ENCODE assay signal across 13 cellular contexts in genomic region chr15:81098884-81099601, GRCh38. TPM values are rescaled to one million over a fixed set of nuclear protein-coding genes. Genes with fewer than 3 reads are reported as not detected.
DNase-seq lines count a peak whose midpoint lies in the region; ATAC-seq and TF ChIP-seq lines count a peak whose summit lies in the region.
"Had no signal": no experiment of that assay in that cellular context is flagged by ENCODE, and none has a peak within 500 bp of the region (broad histone marks: within the 10 kb centered on the region; RNA-seq: fewer than 3 reads in every experiment).

No MANE protein-coding gene starts in this region.

- no peaks in the 10 kb centered on the region for H3K9me2 ChIP-seq in SK-N-SH

- CTCF ChIA-PET in SK-N-SH (lab: Yijun Ruan, JAX) = interaction anchor here (0.8 to 20.1 kb wide), 3 partner anchors 57 to 175 kb away, joined by 3 to 451 read pairs (median 8); no protein-coding TSS in a partner anchor

- H2AFZ ChIP-seq in SK-N-SH (ENCODE audit: low read depth) = no peak overlapping the region

- peaks cover 0 to 29% of the 10 kb centered on the region in 2 donors for H3K4me1 ChIP-seq in left lung
- no peaks in the 10 kb centered on the region for H3K4me1 ChIP-seq in SK-N-SH (ENCODE audit: control insufficient read depth in 1 of 2, insufficient read depth in 2 of 2, low read depth in 1 of 2, low read length in 1 of 2)

- no peak for TF ChIP-seq EP300 in SK-N-SH (IDR thresholded peaks at IDR 0.05; ENCODE audit: borderline replicate concordance in 1 of 2, low read depth in 1 of 2, low read length in 1 of 2)

- no peak overlapping the region for H3K9ac ChIP-seq in SK-N-SH

- ATAC-seq in left lung (peak; percentile 64), GM21367 (IDR thresholded peaks at IDR 0.05; ENCODE audit: unreplicated experiment) (no peak)
- ATAC-seq in stimulated activated effector memory CD8-positive, alpha-beta T cell treated with anti-CD3 and anti-CD28 coated beads, Interleukin-12 subunit alpha, Interleukin-12 subunit beta, amount 100 ng/mL, for 72 hours = no peak

- 64% methylated on average over 12 of the region's 12 CpGs for WGBS in SK-N-SH (ENCODE audit: low lambda C conversion rate)

- no peak for TF ChIP-seq RAD21 in SK-N-SH (IDR thresholded peaks at IDR 0.05; ENCODE audit: low read length)

- H3K27me3 ChIP-seq in left lung (peaks cover 0 to 4% of the 10 kb centered on the region in 2 donors), SK-N-SH (ENCODE audit: insufficient read depth) (no peaks in the 10 kb centered on the region)

- no peaks in the 10 kb centered on the region for H3K79me2 ChIP-seq in SK-N-SH (ENCODE audit: insufficient read depth)

- TF ChIP-seq CTCF in AG10803 (conservative IDR thresholded peaks at IDR 0.05; ENCODE audit: low read length) (no peak), left lung (IDR thresholded peaks at IDR 0.05) (no peak), SK-N-SH (IDR thresholded peaks at IDR 0.05) (no peak)

- peak overlapping the region; percentile 78 for H3K27ac Mint-ChIP-seq in dendritic cell treated with granulocyte-macrophage colony-stimulating factor and Interleukin-4, amounts not matched to agents 40 ng/mL and 50 ng/mL, for 4 days
- no peak overlapping the region for H3K27ac Mint-ChIP-seq in stimulated activated effector memory CD8-positive, alpha-beta T cell treated with anti-CD3 and anti-CD28 coated beads, Interleukin-12 subunit alpha, Interleukin-12 subunit beta, amount 100 ng/mL, for 72 hours

- H3K27ac ChIP-seq in left lung (peak overlapping the region in 1 of 2 donors; percentile 69), SK-N-SH (ENCODE audit: low read depth in 2 of 2, low read length in 1 of 2) (no peak overlapping the region)
- H3K27ac ChIP-seq: cardiac muscle cell had no signal

- POLR2A ChIA-PET in SK-N-SH (lab: Yijun Ruan, JAX) = no interaction called here

- peaks cover 64% of the 10 kb centered on the region for H3K27me3 Mint-ChIP-seq in dendritic cell treated with granulocyte-macrophage colony-stimulating factor and Interleukin-4, amounts not matched to agents 40 ng/mL and 50 ng/mL, for 4 days

- no peaks in the 10 kb centered on the region for H3K9me3 ChIP-seq in left lung
- no peaks in the 10 kb centered on the region for H3K9me3 ChIP-seq in SK-N-SH

- no peaks in the 10 kb centered on the region for H3K9me3 Mint-ChIP-seq in dendritic cell treated with granulocyte-macrophage colony-stimulating factor and Interleukin-4, amounts not matched to agents 40 ng/mL and 50 ng/mL, for 4 days
- H3K9me3 Mint-ChIP-seq in stimulated activated effector memory CD8-positive, alpha-beta T cell treated with anti-CD3 and anti-CD28 coated beads, Interleukin-12 subunit alpha, Interleukin-12 subunit beta, amount 100 ng/mL, for 72 hours = no peaks in the 10 kb centered on the region

- H3K4me3 ChIP-seq in AG10803 (ENCODE audit: low read length) (no peak overlapping the region), left lung (no peak overlapping the region), SK-N-SH (ENCODE audit: low read depth in 2 of 2, low read length in 1 of 2) (no peak overlapping the region)
- H3K4me3 ChIP-seq: cardiac muscle cell had no signal

- no peaks in the 10 kb centered on the region for H3F3A ChIP-seq in SK-N-SH (replicated peaks; ENCODE audit: insufficient read depth)

- no peaks in the 10 kb centered on the region for H3K36me3 Mint-ChIP-seq in dendritic cell treated with granulocyte-macrophage colony-stimulating factor and Interleukin-4, amounts not matched to agents 40 ng/mL and 50 ng/mL, for 4 days (ENCODE audit: low read depth)
- H3K36me3 Mint-ChIP-seq in stimulated activated effector memory CD8-positive, alpha-beta T cell treated with anti-CD3 and anti-CD28 coated beads, Interleukin-12 subunit alpha, Interleukin-12 subunit beta, amount 100 ng/mL, for 72 hours = no peaks in the 10 kb centered on the region

- peaks cover 26% of the 10 kb centered on the region for H3K4me1 Mint-ChIP-seq in dendritic cell treated with granulocyte-macrophage colony-stimulating factor and Interleukin-4, amounts not matched to agents 40 ng/mL and 50 ng/mL, for 4 days (ENCODE audit: low read depth)
- H3K4me1 Mint-ChIP-seq in stimulated activated effector memory CD8-positive, alpha-beta T cell treated with anti-CD3 and anti-CD28 coated beads, Interleukin-12 subunit alpha, Interleukin-12 subunit beta, amount 100 ng/mL, for 72 hours = no peaks in the 10 kb centered on the region

- no peak overlapping the region for H3K4me2 ChIP-seq in SK-N-SH

- peak overlapping the region; percentile 61 for H3K4me3 Mint-ChIP-seq in dendritic cell treated with granulocyte-macrophage colony-stimulating factor and Interleukin-4, amounts not matched to agents 40 ng/mL and 50 ng/mL, for 4 days
- H3K4me3 Mint-ChIP-seq in stimulated activated effector memory CD8-positive, alpha-beta T cell treated with anti-CD3 and anti-CD28 coated beads, Interleukin-12 subunit alpha, Interleukin-12 subunit beta, amount 100 ng/mL, for 72 hours = no peak overlapping the region

- intact Hi-C loops in dendritic cell treated with granulocyte-macrophage colony-stimulating factor and Interleukin-4, amounts not matched to agents 40 ng/mL and 50 ng/mL, for 4 days (cut with micrococcal nuclease) = loop anchor here (1.0 kb wide), 1 partner anchor 99 kb away; the partner anchor contains the start of gene TLNRD1
- intact Hi-C loops in left lung (cut with DNase I) = loop anchor here in 1 of 2 donors (10.0 kb wide), 1 partner anchor 94 kb away; the partner anchor contains the start of gene TLNRD1

- H4K20me1 ChIP-seq in SK-N-SH (ENCODE audit: insufficient read depth) = no peaks in the 10 kb centered on the region

- DNase-seq in AG10803 (ENCODE audit: low read depth) (peak; percentile 29), Kasumi-1 (lab: John Stamatoyannopoulos, UW) (peak; percentile 75 to 82), left lung (peak in 1 of 2 donors; percentile 39), mucosa of gallbladder (ENCODE audit: low spot score) (no peak), SK-N-SH (no peak)
- no peak for DNase-seq in stimulated activated effector memory CD8-positive, alpha-beta T cell treated with anti-CD3 and anti-CD28 coated beads, Interleukin-12 subunit alpha, Interleukin-12 subunit beta, amount 100 ng/mL, for 72 hours (ENCODE audit: low spot score in 2 of 2)
- DNase-seq: NCI-H345; stimulated activated CD8-positive, alpha-beta memory T cell treated with anti-CD3 and anti-CD28 coated beads, Interleukin-4, amount 100 ng/mL, for 48 hours had no signal

- H3K36me3 ChIP-seq in left lung (no peaks in the 10 kb centered on the region), SK-N-SH (replicated peaks in 1 of 2; ENCODE audit: control insufficient read depth in 1 of 2, insufficient read depth in 2 of 2, low read length in 1 of 2) (no peaks in the 10 kb centered on the region)
- H3K36me3 ChIP-seq: cardiac muscle cell had no signal

TF ChIP-seq in SK-N-SH, 30 proteins besides CTCF, POLR2A, EP300 and RAD21:
- TF ChIP-seq SMC3 (IDR thresholded peaks at IDR 0.05; ENCODE audit: low read depth, low read length) (no peak), FOXJ3 (CRISPR knock-in tag; IDR thresholded peaks at IDR 0.05) (no peak), NFIC (IDR thresholded peaks at IDR 0.05; ENCODE audit: borderline replicate concordance) (no peak), ELF1 (IDR thresholded peaks at IDR 0.05) (no peak), GATA2 (CRISPR knock-in tag; IDR thresholded peaks at IDR 0.05) (no peak), TAF1 (IDR thresholded peaks at IDR 0.05; ENCODE audit: borderline replicate concordance, low read depth, low read length) (no peak), SIN3A (IDR thresholded peaks at IDR 0.05; ENCODE audit: borderline replicate concordance, low read depth, low read length) (no peak)

RNA-seq across cellular contexts. Expression of gene CFAP161, which starts 35.0 kb away (rescaled TPM):
- 1 to 10 TPM in 1 of 2 donors, under 1 TPM in 1; 0.64 to 1.9 TPM for total RNA-seq in left lung
- 0.17 TPM for total RNA-seq in mucosa of gallbladder
- polyA plus RNA-seq in SK-N-SH (2012; rRNA removed) = 0.03 TPM in 1 of 2 replicates, not detected in the other
- polyA plus RNA-seq in SK-N-SH (2012; cell fraction: cytosol; rRNA removed) = not detected in 2 replicates
- polyA plus RNA-seq in SK-N-SH (2012; cell fraction: nucleus; rRNA removed) = 0.12 TPM in 1 of 2 replicates, not detected in the other
- total RNA-seq: cardiac muscle cell had no signal
- polyA plus RNA-seq: BJ, cardiac muscle cell, neural cell had no signal

Comparison
In these comparisons a context has a peak if more than half of its experiments do, and no peak if none do; other contexts are left out.
1. DNase-seq: peak in AG10803 (single experiment) and Kasumi-1 (2 of 2); none in mucosa of gallbladder (single experiment), SK-N-SH (single experiment) and stimulated activated effector memory CD8-positive, alpha-beta T cell treated with anti-CD3 and anti-CD28 coated beads, Interleukin-12 subunit alpha, Interleukin-12 subunit beta, amount 100 ng/mL, for 72 hours (0 of 2).